Comparison of ENCODE assay signal across 1 cellular context in genomic region chr13:60111726-60112125, GRCh38.
TF ChIP-seq lines count a peak whose summit lies in the region.

No MANE protein-coding gene starts in this region.

TF ChIP-seq in SK-N-SH, 30 proteins besides CTCF, POLR2A, EP300 and RAD21 (continued from another document):
- TF ChIP-seq TAF1 (IDR thresholded peaks at IDR 0.05; ENCODE audit: borderline replicate concordance, low read depth, low read length), result no peak
- no peak for TF ChIP-seq TEAD4 (IDR thresholded peaks at IDR 0.05; ENCODE audit: borderline replicate concordance, insufficient read depth)
